2 cellular contexts compared by ENCODE assay signal in the genomic region with DNA sequence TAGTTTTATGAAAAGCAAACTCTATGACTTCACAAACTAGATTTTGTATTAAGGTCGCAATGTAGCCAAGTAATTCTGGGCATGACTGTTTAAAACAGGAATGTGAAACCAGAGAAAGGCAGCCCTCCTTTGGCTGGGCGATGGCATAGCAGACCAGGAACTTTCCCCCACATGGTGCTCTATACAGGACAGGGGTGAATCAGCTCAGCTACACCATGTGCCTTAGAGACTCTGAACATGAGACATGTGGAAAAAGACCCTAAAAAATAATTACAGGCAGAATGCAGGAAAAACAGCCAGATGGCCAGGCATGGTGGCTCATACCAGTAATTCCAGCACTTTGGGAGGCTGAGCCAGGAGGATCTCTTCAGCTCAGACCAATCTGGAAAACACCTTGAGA.
TF ChIP-seq lines count a peak whose summit lies in the region.
"Not testable (repeated sequence)": the region's sequence is repeated elsewhere in the genome, so short reads cannot be mapped to it uniquely, and the experiment has no call there.

No MANE protein-coding gene starts in this region.

TF ChIP-seq in A549, 52 proteins besides CTCF, POLR2A, EP300 and RAD21:
- TF ChIP-seq HOXB13 (CRISPR knock-in tag; IDR thresholded peaks at IDR 0.05; ENCODE audit: low read depth) = peak; percentile 88; the same call in 1 of the 2 replicates
- TF ChIP-seq, protein P1, sequence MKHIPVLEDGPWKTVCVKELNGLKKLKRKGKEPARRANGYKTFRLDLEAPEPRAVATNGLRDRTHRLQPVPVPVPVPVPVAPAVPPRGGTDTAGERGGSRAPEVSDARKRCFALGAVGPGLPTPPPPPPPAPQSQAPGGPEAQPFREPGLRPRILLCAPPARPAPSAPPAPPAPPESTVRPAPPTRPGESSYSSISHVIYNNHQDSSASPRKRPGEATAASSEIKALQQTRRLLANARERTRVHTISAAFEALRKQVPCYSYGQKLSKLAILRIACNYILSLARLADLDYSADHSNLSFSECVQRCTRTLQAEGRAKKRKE (CRISPR knock-in tag; IDR thresholded peaks at IDR 0.05; ENCODE audit: low read depth) = peak; percentile 62; the same call in 1 of the 2 replicates
- TF ChIP-seq, protein P2, sequence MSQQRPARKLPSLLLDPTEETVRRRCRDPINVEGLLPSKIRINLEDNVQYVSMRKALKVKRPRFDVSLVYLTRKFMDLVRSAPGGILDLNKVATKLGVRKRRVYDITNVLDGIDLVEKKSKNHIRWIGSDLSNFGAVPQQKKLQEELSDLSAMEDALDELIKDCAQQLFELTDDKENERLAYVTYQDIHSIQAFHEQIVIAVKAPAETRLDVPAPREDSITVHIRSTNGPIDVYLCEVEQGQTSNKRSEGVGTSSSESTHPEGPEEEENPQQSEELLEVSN (IDR thresholded peaks at IDR 0.05; ENCODE audit: borderline replicate concordance, low read depth) = peak; percentile 62; the same call in 1 of the 2 replicates
- TF ChIP-seq HOXB5 (CRISPR knock-in tag; IDR thresholded peaks at IDR 0.05) = 0 out of 2 replicates have a peak, but pooled peaks have one; percentile 64
- TF ChIP-seq, protein P3, sequence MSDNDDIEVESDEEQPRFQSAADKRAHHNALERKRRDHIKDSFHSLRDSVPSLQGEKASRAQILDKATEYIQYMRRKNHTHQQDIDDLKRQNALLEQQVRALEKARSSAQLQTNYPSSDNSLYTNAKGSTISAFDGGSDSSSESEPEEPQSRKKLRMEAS (IDR thresholded peaks at IDR 0.05) = peak; percentile 66
- not testable (repeated sequence) for TF ChIP-seq FOSL2 (IDR thresholded peaks at IDR 0.05)
- peak; percentile 24; the same call in 1 of the 2 replicates for TF ChIP-seq FOSL2 (CRISPR knock-in tag; IDR thresholded peaks at IDR 0.05)

TF ChIP-seq in K562, 482 proteins besides CTCF, POLR2A, EP300 and RAD21:
- TF ChIP-seq, protein P4, sequence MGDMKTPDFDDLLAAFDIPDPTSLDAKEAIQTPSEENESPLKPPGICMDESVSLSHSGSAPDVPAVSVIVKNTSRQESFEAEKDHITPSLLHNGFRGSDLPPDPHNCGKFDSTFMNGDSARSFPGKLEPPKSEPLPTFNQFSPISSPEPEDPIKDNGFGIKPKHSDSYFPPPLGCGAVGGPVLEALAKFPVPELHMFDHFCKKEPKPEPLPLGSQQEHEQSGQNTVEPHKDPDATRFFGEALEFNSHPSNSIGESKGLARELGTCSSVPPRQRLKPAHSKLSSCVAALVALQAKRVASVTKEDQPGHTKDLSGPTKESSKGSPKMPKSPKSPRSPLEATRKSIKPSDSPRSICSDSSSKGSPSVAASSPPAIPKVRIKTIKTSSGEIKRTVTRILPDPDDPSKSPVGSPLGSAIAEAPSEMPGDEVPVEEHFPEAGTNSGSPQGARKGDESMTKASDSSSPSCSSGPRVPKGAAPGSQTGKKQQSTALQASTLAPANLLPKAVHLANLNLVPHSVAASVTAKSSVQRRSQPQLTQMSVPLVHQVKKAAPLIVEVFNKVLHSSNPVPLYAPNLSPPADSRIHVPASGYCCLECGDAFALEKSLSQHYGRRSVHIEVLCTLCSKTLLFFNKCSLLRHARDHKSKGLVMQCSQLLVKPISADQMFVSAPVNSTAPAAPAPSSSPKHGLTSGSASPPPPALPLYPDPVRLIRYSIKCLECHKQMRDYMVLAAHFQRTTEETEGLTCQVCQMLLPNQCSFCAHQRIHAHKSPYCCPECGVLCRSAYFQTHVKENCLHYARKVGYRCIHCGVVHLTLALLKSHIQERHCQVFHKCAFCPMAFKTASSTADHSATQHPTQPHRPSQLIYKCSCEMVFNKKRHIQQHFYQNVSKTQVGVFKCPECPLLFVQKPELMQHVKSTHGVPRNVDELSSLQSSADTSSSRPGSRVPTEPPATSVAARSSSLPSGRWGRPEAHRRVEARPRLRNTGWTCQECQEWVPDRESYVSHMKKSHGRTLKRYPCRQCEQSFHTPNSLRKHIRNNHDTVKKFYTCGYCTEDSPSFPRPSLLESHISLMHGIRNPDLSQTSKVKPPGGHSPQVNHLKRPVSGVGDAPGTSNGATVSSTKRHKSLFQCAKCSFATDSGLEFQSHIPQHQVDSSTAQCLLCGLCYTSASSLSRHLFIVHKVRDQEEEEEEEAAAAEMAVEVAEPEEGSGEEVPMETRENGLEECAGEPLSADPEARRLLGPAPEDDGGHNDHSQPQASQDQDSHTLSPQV (IDR thresholded peaks at IDR 0.05) = peak; percentile 23; the same call in 1 of the 2 replicates
- TF ChIP-seq, protein P5, sequence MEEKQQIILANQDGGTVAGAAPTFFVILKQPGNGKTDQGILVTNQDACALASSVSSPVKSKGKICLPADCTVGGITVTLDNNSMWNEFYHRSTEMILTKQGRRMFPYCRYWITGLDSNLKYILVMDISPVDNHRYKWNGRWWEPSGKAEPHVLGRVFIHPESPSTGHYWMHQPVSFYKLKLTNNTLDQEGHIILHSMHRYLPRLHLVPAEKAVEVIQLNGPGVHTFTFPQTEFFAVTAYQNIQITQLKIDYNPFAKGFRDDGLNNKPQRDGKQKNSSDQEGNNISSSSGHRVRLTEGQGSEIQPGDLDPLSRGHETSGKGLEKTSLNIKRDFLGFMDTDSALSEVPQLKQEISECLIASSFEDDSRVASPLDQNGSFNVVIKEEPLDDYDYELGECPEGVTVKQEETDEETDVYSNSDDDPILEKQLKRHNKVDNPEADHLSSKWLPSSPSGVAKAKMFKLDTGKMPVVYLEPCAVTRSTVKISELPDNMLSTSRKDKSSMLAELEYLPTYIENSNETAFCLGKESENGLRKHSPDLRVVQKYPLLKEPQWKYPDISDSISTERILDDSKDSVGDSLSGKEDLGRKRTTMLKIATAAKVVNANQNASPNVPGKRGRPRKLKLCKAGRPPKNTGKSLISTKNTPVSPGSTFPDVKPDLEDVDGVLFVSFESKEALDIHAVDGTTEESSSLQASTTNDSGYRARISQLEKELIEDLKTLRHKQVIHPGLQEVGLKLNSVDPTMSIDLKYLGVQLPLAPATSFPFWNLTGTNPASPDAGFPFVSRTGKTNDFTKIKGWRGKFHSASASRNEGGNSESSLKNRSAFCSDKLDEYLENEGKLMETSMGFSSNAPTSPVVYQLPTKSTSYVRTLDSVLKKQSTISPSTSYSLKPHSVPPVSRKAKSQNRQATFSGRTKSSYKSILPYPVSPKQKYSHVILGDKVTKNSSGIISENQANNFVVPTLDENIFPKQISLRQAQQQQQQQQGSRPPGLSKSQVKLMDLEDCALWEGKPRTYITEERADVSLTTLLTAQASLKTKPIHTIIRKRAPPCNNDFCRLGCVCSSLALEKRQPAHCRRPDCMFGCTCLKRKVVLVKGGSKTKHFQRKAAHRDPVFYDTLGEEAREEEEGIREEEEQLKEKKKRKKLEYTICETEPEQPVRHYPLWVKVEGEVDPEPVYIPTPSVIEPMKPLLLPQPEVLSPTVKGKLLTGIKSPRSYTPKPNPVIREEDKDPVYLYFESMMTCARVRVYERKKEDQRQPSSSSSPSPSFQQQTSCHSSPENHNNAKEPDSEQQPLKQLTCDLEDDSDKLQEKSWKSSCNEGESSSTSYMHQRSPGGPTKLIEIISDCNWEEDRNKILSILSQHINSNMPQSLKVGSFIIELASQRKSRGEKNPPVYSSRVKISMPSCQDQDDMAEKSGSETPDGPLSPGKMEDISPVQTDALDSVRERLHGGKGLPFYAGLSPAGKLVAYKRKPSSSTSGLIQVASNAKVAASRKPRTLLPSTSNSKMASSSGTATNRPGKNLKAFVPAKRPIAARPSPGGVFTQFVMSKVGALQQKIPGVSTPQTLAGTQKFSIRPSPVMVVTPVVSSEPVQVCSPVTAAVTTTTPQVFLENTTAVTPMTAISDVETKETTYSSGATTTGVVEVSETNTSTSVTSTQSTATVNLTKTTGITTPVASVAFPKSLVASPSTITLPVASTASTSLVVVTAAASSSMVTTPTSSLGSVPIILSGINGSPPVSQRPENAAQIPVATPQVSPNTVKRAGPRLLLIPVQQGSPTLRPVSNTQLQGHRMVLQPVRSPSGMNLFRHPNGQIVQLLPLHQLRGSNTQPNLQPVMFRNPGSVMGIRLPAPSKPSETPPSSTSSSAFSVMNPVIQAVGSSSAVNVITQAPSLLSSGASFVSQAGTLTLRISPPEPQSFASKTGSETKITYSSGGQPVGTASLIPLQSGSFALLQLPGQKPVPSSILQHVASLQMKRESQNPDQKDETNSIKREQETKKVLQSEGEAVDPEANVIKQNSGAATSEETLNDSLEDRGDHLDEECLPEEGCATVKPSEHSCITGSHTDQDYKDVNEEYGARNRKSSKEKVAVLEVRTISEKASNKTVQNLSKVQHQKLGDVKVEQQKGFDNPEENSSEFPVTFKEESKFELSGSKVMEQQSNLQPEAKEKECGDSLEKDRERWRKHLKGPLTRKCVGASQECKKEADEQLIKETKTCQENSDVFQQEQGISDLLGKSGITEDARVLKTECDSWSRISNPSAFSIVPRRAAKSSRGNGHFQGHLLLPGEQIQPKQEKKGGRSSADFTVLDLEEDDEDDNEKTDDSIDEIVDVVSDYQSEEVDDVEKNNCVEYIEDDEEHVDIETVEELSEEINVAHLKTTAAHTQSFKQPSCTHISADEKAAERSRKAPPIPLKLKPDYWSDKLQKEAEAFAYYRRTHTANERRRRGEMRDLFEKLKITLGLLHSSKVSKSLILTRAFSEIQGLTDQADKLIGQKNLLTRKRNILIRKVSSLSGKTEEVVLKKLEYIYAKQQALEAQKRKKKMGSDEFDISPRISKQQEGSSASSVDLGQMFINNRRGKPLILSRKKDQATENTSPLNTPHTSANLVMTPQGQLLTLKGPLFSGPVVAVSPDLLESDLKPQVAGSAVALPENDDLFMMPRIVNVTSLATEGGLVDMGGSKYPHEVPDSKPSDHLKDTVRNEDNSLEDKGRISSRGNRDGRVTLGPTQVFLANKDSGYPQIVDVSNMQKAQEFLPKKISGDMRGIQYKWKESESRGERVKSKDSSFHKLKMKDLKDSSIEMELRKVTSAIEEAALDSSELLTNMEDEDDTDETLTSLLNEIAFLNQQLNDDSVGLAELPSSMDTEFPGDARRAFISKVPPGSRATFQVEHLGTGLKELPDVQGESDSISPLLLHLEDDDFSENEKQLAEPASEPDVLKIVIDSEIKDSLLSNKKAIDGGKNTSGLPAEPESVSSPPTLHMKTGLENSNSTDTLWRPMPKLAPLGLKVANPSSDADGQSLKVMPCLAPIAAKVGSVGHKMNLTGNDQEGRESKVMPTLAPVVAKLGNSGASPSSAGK (IDR thresholded peaks at IDR 0.05) = peak; percentile 59
